Comparison of ENCODE assay signal across 27 cellular contexts in genomic region chr5:9284272-9284671, GRCh38.
DNase-seq lines count a peak whose midpoint lies in the region; ATAC-seq and TF ChIP-seq lines count a peak whose summit lies in the region.
"Had no signal": no experiment of that assay in that cellular context is flagged by ENCODE, and none has a peak within 500 bp of the region (broad histone marks: within the 10 kb centered on the region; RNA-seq: fewer than 3 reads in every experiment).

No MANE protein-coding gene starts in this region.

- WGBS in esophagus muscularis mucosa: 39% methylated on average over 1 of the region's 1 CpG

- H3K36me3 ChIP-seq in cardiac muscle cell (no peaks in the 10 kb centered on the region), esophagus muscularis mucosa (no peaks in the 10 kb centered on the region), tibial artery (no peaks in the 10 kb centered on the region)
- H3K36me3 ChIP-seq: left lung had no signal

- H3K27ac ChIP-seq in cardiac muscle cell (peak overlapping the region; percentile 76), esophagus muscularis mucosa (replicated peaks in 1 of 4) (peak overlapping the region in 3 of 4 donors; percentile 11 to 56 (median 29)), tibial artery (peak overlapping the region; percentile 44 to 63)
- H3K27ac ChIP-seq: epithelial cell of prostate, KMS-11, left lung had no signal

- peaks cover 4% of the 10 kb centered on the region for H3K27me3 Mint-ChIP-seq in nephron (ENCODE audit: low read depth)
- H3K27me3 Mint-ChIP-seq: activated naive CD8-positive, alpha-beta T cell treated with anti-CD3 and anti-CD28 coated beads, Interleukin-2, amount 10 ng/mL, durations not matched to agents 7 days and 5 days; CD4-positive, alpha-beta T cell; naive thymus-derived CD4-positive, alpha-beta T cell had no signal

- DNase-seq in cardiac muscle cell (ENCODE audit: low read depth in 1 of 2, low spot score in 1 of 2): no peak
- DNase-seq in left ventricle myocardium superior: no peak
- DNase-seq in esophagus muscularis mucosa (ENCODE audit: extremely low spot score): no peak
- DNase-seq in tibial artery: no peak
- no peak for DNase-seq in dermis blood vessel endothelial cell
- DNase-seq in KG1 (lab: John Stamatoyannopoulos, UW): no peak
- DNase-seq: 8988T; activated CD4-positive, alpha-beta T cell treated with anti-CD3 and anti-CD28 coated beads for 4 hours; activated CD8-positive, alpha-beta memory T cell treated with anti-CD3 and anti-CD28 coated beads for 24 hours; activated gamma-delta T cell; activated naive CD8-positive, alpha-beta T cell treated with anti-CD3 and anti-CD28 coated beads, Interleukin-2, amount 10 ng/mL, durations not matched to agents 7 days and 5 days; activated T-cell treated with anti-CD3 and anti-CD28 coated beads, Interleukin-2, amount 50 U/mL, for 1 hour; AML-193; CD4-positive, alpha-beta T cell; effector CD4-positive, alpha-beta T cell; left lung; midbrain; naive thymus-derived CD4-positive, alpha-beta T cell; NCI-H1436 treated with DMSO at 0.1 percent for 48 hours; occipital lobe; stimulated activated CD4-positive, alpha-beta T cell treated with anti-CD3 and anti-CD28 coated beads, Interleukin-2, amount 100 ng/mL, for 48 hours; substantia nigra had no signal

- intact Hi-C loops in left ventricle myocardium superior (cut with micrococcal nuclease) (no loop called here), esophagus muscularis mucosa (cut with DNase I) (no loop called here), tibial artery (cut with DNase I; ENCODE audit: low total_unique reads) (no loop called here)

- TF ChIP-seq CTCF in cardiac muscle cell (IDR thresholded peaks at IDR 0.05; ENCODE audit: low read depth, low read length) (no peak), esophagus muscularis mucosa (IDR thresholded peaks at IDR 0.05) (no peak), nephron (IDR thresholded peaks at IDR 0.05; ENCODE audit: unreplicated experiment in 3 of 3) (no peak), tibial artery (IDR thresholded peaks at IDR 0.05) (no peak)

- peak overlapping the region; percentile 54 to 92 (median 78) for H3K27ac Mint-ChIP-seq in nephron
- H3K27ac Mint-ChIP-seq: activated naive CD8-positive, alpha-beta T cell treated with anti-CD3 and anti-CD28 coated beads, Interleukin-2, amount 10 ng/mL, durations not matched to agents 7 days and 5 days; CD4-positive, alpha-beta T cell; naive thymus-derived CD4-positive, alpha-beta T cell; stimulated activated effector memory CD8-positive, alpha-beta T cell treated with anti-CD3 and anti-CD28 coated beads, Interleukin-12 subunit alpha, Interleukin-12 subunit beta, amount 100 ng/mL, for 72 hours had no signal

- no peak for TF ChIP-seq EP300 in esophagus muscularis mucosa (IDR thresholded peaks at IDR 0.05)

- H3K36me3 Mint-ChIP-seq in nephron (ENCODE audit: low read depth): peaks cover under 1% of the 10 kb centered on the region
- H3K36me3 Mint-ChIP-seq: activated naive CD8-positive, alpha-beta T cell treated with anti-CD3 and anti-CD28 coated beads, Interleukin-2, amount 10 ng/mL, durations not matched to agents 7 days and 5 days; naive thymus-derived CD4-positive, alpha-beta T cell; stimulated activated effector memory CD8-positive, alpha-beta T cell treated with anti-CD3 and anti-CD28 coated beads, Interleukin-12 subunit alpha, Interleukin-12 subunit beta, amount 100 ng/mL, for 72 hours had no signal

- H3K4me1 ChIP-seq in cardiac muscle cell (ENCODE audit: low read depth) (peaks cover 17% of the 10 kb centered on the region), esophagus muscularis mucosa (peaks cover 0 to 18% (median 4%) of the 10 kb centered on the region in 4 donors), tibial artery (peaks cover 0 to 26% (median 3%) of the 10 kb centered on the region in 4 donors)
- H3K4me1 ChIP-seq: left lung had no signal

- H3K27me3 ChIP-seq in cardiac muscle cell: no peaks in the 10 kb centered on the region
- no peaks in the 10 kb centered on the region for H3K27me3 ChIP-seq in esophagus muscularis mucosa
- no peaks in the 10 kb centered on the region for H3K27me3 ChIP-seq in tibial artery
- H3K27me3 ChIP-seq: left lung had no signal

- peaks cover 2% of the 10 kb centered on the region for H3K9me3 Mint-ChIP-seq in nephron

- peaks cover 16% of the 10 kb centered on the region for H3K4me1 Mint-ChIP-seq in nephron
- H3K4me1 Mint-ChIP-seq: activated naive CD8-positive, alpha-beta T cell treated with anti-CD3 and anti-CD28 coated beads, Interleukin-2, amount 10 ng/mL, durations not matched to agents 7 days and 5 days; naive thymus-derived CD4-positive, alpha-beta T cell; stimulated activated effector memory CD8-positive, alpha-beta T cell treated with anti-CD3 and anti-CD28 coated beads, Interleukin-12 subunit alpha, Interleukin-12 subunit beta, amount 100 ng/mL, for 72 hours had no signal

- H3K4me3 ChIP-seq in cardiac muscle cell (no peak overlapping the region), esophagus muscularis mucosa (no peak overlapping the region), tibial artery (no peak overlapping the region)
- H3K4me3 ChIP-seq: left lung had no signal

- H3K4me3 Mint-ChIP-seq in nephron: no peak overlapping the region
- H3K4me3 Mint-ChIP-seq: activated naive CD8-positive, alpha-beta T cell treated with anti-CD3 and anti-CD28 coated beads, Interleukin-2, amount 10 ng/mL, durations not matched to agents 7 days and 5 days; CD4-positive, alpha-beta T cell; naive thymus-derived CD4-positive, alpha-beta T cell; stimulated activated effector memory CD8-positive, alpha-beta T cell treated with anti-CD3 and anti-CD28 coated beads, Interleukin-12 subunit alpha, Interleukin-12 subunit beta, amount 100 ng/mL, for 72 hours had no signal

- H3K9me3 ChIP-seq in cardiac muscle cell (ENCODE audit: low read depth) (no peaks in the 10 kb centered on the region), esophagus muscularis mucosa (no peaks in the 10 kb centered on the region), tibial artery (no peaks in the 10 kb centered on the region)
- H3K9me3 ChIP-seq: left lung had no signal

- TF ChIP-seq POLR2A in esophagus muscularis mucosa (IDR thresholded peaks at IDR 0.05; ENCODE audit: low read depth): no peak

- ATAC-seq in left ventricle myocardium superior (no peak), GM18870 (IDR thresholded peaks at IDR 0.05; ENCODE audit: unreplicated experiment) (no peak)
- ATAC-seq: naive thymus-derived CD4-positive, alpha-beta T cell; stimulated activated effector memory CD8-positive, alpha-beta T cell treated with anti-CD3 and anti-CD28 coated beads, Interleukin-12 subunit alpha, Interleukin-12 subunit beta, amount 100 ng/mL, for 72 hours had no signal
